In genomic region chr1:176954242-176954641, GRCh38 we compare ENCODE assay signal across 14 cellular contexts.
DNase-seq lines count a peak whose midpoint lies in the region; FAIRE-seq and TF ChIP-seq lines count a peak whose summit lies in the region.
"Had no signal": no experiment of that assay in that cellular context is flagged by ENCODE, and none has a peak within 500 bp of the region (broad histone marks: within the 10 kb centered on the region; RNA-seq: fewer than 3 reads in every experiment).

No MANE protein-coding gene starts in this region.

- H2BK5ac ChIP-seq in mesendoderm (ENCODE audit: low read length): no peak overlapping the region

- H3K4me3 ChIP-seq in GM12865 (ENCODE audit: low read depth, low read length) (no peak overlapping the region), WERI-Rb-1 (ENCODE audit: low read depth, low read length) (no peak overlapping the region), mesendoderm (ENCODE audit: low read length) (no peak overlapping the region)

- no peaks in the 10 kb centered on the region for H3K79me2 ChIP-seq in mesendoderm (ENCODE audit: control insufficient read depth, insufficient read depth, low read length)

- no peaks in the 10 kb centered on the region for H3K79me1 ChIP-seq in mesendoderm (ENCODE audit: low read length)

- no peak overlapping the region for H3K4me3 Mint-ChIP-seq in immature natural killer cell
- H3K4me3 Mint-ChIP-seq: activated naive CD4-positive, alpha-beta T cell treated with anti-CD3 and anti-CD28 coated beads, Interleukin-2, amount 50 U/mL, for 24 hours; CD4-positive, alpha-beta T cell; IgD-negative memory B cell; stimulated activated naive CD8-positive, alpha-beta T cell treated with anti-CD3 and anti-CD28 coated beads, Interleukin-15, amount 100 ng/mL, for 72 hours; T-cell had no signal

- no peak overlapping the region for H3K23ac ChIP-seq in mesendoderm (ENCODE audit: low read length)

- H3K9me3 Mint-ChIP-seq in immature natural killer cell: peaks cover 0 to 4% (median 0%) of the 10 kb centered on the region in 6 donors
- H3K9me3 Mint-ChIP-seq: CD4-positive, alpha-beta T cell; IgD-negative memory B cell had no signal

- no peaks in the 10 kb centered on the region for H3K36me3 ChIP-seq in WERI-Rb-1
- no peaks in the 10 kb centered on the region for H3K36me3 ChIP-seq in mesendoderm (ENCODE audit: control insufficient read depth, insufficient read depth, low read length)

- no peak overlapping the region for H2BK120ac ChIP-seq in mesendoderm (ENCODE audit: low read depth, low read length)

- H3K18ac ChIP-seq in mesendoderm (ENCODE audit: low read length): no peak overlapping the region

- no peaks in the 10 kb centered on the region for H3K27me3 ChIP-seq in WERI-Rb-1 (ENCODE audit: insufficient read depth, low read depth, severe bottlenecking)
- H3K27me3 ChIP-seq in mesendoderm (ENCODE audit: insufficient read depth, low read length, poor library complexity): no peaks in the 10 kb centered on the region

- no peaks in the 10 kb centered on the region for H3K4me1 ChIP-seq in mesendoderm (ENCODE audit: control insufficient read depth, low read depth, low read length)

- peak; percentile 7 for TF ChIP-seq CTCF in GM12865 (IDR thresholded peaks at IDR 0.05; ENCODE audit: insufficient read depth, low read depth, low read length, missing control alignments)
- peak; percentile 41; the same call in 1 of the 2 replicates for TF ChIP-seq CTCF in WERI-Rb-1 (IDR thresholded peaks at IDR 0.05; ENCODE audit: low read depth, low read length)

- no peak overlapping the region for H3K4ac ChIP-seq in mesendoderm (ENCODE audit: low read depth, low read length)

- no peak overlapping the region for H2AK5ac ChIP-seq in mesendoderm (ENCODE audit: low read length)

- H4K8ac ChIP-seq in mesendoderm (ENCODE audit: low read depth, low read length): no peak overlapping the region

- DNase-seq in GM12865 (ENCODE audit: low read depth) (no peak), HT-29 (ENCODE audit: low spot score) (peak; percentile 19), WERI-Rb-1 (no peak), mesendoderm (peak; percentile 29), immature natural killer cell (no peak), NCI-H510A (lab: John Stamatoyannopoulos, UW) (no peak), RCC 7860 (ENCODE audit: low spot score) (no peak)
- DNase-seq: CD4-positive, alpha-beta T cell; mesenchymal stem cell; NCI-H2029 treated with DMSO at 0.1 percent for 48 hours; stimulated activated naive CD8-positive, alpha-beta T cell treated with anti-CD3 and anti-CD28 coated beads, Interleukin-15, amount 100 ng/mL, for 72 hours; T-cell had no signal

- H3K9me3 ChIP-seq in WERI-Rb-1 (ENCODE audit: severe bottlenecking): no peaks in the 10 kb centered on the region

- no peak overlapping the region for H3K27ac ChIP-seq in WERI-Rb-1
- H3K27ac ChIP-seq in mesendoderm (ENCODE audit: low read depth, low read length): no peak overlapping the region

- no peaks in the 10 kb centered on the region for H3K36me3 Mint-ChIP-seq in immature natural killer cell
- H3K36me3 Mint-ChIP-seq: activated naive CD4-positive, alpha-beta T cell treated with anti-CD3 and anti-CD28 coated beads, Interleukin-2, amount 50 U/mL, for 24 hours; IgD-negative memory B cell; T-cell had no signal

- H3K27me3 Mint-ChIP-seq in immature natural killer cell (ENCODE audit: low read depth in 3 of 3): no peaks in the 10 kb centered on the region
- H3K27me3 Mint-ChIP-seq: activated naive CD4-positive, alpha-beta T cell treated with anti-CD3 and anti-CD28 coated beads, Interleukin-2, amount 50 U/mL, for 24 hours had no signal

- H2BK15ac ChIP-seq in mesendoderm (replicated peaks; ENCODE audit: low read depth): no peak overlapping the region

- no peak overlapping the region for H3K56ac ChIP-seq in mesendoderm (ENCODE audit: low read length)

- no peak for FAIRE-seq in RCC 7860 (lab: Jason Lieb, UNC)

- H3K4me2 ChIP-seq in mesendoderm (ENCODE audit: low read length): no peak overlapping the region

- H3K27ac Mint-ChIP-seq in immature natural killer cell: no peak overlapping the region
- H3K27ac Mint-ChIP-seq: activated naive CD4-positive, alpha-beta T cell treated with anti-CD3 and anti-CD28 coated beads, Interleukin-2, amount 50 U/mL, for 24 hours; CD4-positive, alpha-beta T cell; IgD-negative memory B cell; stimulated activated naive CD8-positive, alpha-beta T cell treated with anti-CD3 and anti-CD28 coated beads, Interleukin-15, amount 100 ng/mL, for 72 hours; T-cell had no signal

- H4K5ac ChIP-seq in mesendoderm (ENCODE audit: low read length): no peak overlapping the region

- H3K9ac ChIP-seq in mesendoderm (ENCODE audit: low read length): no peak overlapping the region

- H3K4me1 Mint-ChIP-seq in immature natural killer cell: no peaks in the 10 kb centered on the region
- H3K4me1 Mint-ChIP-seq: activated naive CD4-positive, alpha-beta T cell treated with anti-CD3 and anti-CD28 coated beads, Interleukin-2, amount 50 U/mL, for 24 hours; stimulated activated naive CD8-positive, alpha-beta T cell treated with anti-CD3 and anti-CD28 coated beads, Interleukin-15, amount 100 ng/mL, for 72 hours; T-cell had no signal

Comparison
In these comparisons a context has a peak if more than half of its experiments do, and no peak if none do; other contexts are left out.
1. DNase-seq: peak in HT-29 (single experiment) and mesendoderm (single experiment); none in GM12865 (single experiment), WERI-Rb-1 (single experiment), immature natural killer cell (0 of 3), NCI-H510A (single experiment) and RCC 7860 (single experiment).